ENCODE assay signal across 1 cellular context in genomic region chr17:4733073-4733531, GRCh38.
TF ChIP-seq lines count a peak whose summit lies in the region.

No MANE protein-coding gene starts in this region.

TF ChIP-seq in GM23338, 12 proteins besides CTCF, POLR2A, EP300 and RAD21 (continued from another document):
- TF ChIP-seq ZNF462 (CRISPR knock-in tag; IDR thresholded peaks at IDR 0.05): no peak
